ENCODE assay signal across 35 cellular contexts in the genomic region with DNA sequence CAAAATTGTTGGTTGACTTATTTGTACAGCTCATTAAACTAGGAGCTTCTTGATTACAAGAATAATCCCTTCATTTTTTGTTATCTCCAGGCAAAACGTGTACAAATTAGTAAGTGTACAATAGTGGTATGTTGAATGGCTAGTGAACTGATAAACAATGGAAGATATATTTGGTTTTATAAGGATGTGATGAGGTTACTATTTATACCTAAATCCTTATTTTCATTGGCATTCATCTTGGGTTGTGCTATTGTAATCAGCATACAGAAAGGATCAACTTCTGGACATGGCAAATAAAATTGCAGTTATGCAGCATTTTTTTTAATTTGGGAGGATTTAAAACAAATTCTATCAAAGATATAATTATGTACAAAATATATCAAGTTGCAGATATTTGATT.
"Had no signal": no experiment of that assay in that cellular context is flagged by ENCODE, and none has a peak within 500 bp of the region (broad histone marks: within the 10 kb centered on the region; RNA-seq: fewer than 3 reads in every experiment).

No MANE protein-coding gene starts in this region.

- DNase-seq: Karpas-422, Kasumi-1, KG1, MG63, MM.1S, MV-4-11, NCI-H1048, NCI-H1092, NCI-H1092 treated with DMSO at 0.1 percent for 48 hours, NCI-H1105, NCI-H1105 treated with DMSO at 0.1 percent for 48 hours, NCI-H1417, NCI-H1417 treated with DMSO at 0.1 percent for 48 hours, NCI-H1436, NCI-H1436 treated with DMSO at 0.1 percent for 48 hours, NCI-H146, NCI-H1694, NCI-H1694 treated with DMSO at 0.1 percent for 48 hours, NCI-H187, NCI-H187 treated with DMSO at 0.1 percent for 48 hours, NCI-H1930, NCI-H2029, NCI-H2029 treated with DMSO at 0.1 percent for 48 hours, NCI-H2081, NCI-H2081 treated with DMSO at 0.1 percent for 48 hours, NCI-H2107, NCI-H2171, NCI-H2171 treated with DMSO at 0.1 percent for 48 hours, NCI-H2227 treated with DMSO at 0.1 percent for 48 hours, NCI-H226, NCI-H345, NCI-H446, NCI-H446 treated with DMSO at 0.1 percent for 48 hours, NCI-H510A had no signal

- H3K4me3 ChIP-seq: MG63 had no signal

- H3K27me3 ChIP-seq: MG63 had no signal

- H3K9me3 ChIP-seq: MG63 had no signal

- H3K36me3 ChIP-seq: MG63 had no signal

- H3K27ac ChIP-seq: KMS-11 had no signal
